Comparison of ENCODE assay signal across 8 cellular contexts in the genomic region with DNA sequence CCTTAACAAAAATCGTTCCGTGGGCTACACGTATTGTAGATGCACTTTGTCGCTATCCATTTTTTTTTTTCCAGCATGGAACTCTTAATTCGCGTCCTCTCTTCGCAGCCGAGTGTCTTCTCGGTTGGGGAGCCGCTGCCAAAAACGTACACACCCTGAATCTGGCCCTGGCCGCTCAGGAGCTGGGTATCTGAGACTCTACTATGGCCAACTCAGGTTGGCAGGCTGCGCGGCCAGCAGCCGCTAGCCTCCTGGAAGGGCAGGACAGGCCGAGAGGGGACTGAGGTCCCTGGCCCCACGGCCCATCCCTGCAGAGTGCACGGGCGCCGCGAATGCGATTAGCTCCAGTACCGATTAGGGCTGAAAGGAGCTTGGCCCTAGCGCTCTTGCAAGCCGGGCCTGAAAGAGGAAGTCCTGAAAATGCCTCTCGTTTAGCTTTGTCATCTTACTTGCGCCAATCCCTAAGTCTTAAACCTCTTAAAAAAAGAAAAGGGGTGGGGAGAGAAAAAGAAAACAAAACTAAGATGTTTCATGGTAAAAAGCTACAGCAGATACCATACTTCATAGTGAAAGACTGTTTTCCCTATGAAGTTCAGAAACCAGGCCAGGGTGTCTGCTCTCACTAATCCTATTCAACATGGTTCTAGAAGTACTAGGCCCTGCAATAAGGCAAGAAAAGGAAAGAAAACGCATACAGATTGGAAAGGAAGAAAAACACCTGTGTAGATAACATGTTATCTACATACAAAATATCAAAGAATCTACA.
DNase-seq lines count a peak whose midpoint lies in the region; ATAC-seq and TF ChIP-seq lines count a peak whose summit lies in the region.

No MANE protein-coding gene starts in this region.

- intact Hi-C loops in CD14-positive monocyte (cut with micrococcal nuclease) = loop anchor here in 1 of 2 donors (5.0 kb wide), 2 partner anchors 111 to 124 kb away; no protein-coding TSS in a partner anchor
- intact Hi-C loops in left lung (cut with DNase I) = no loop called here

- peaks cover 15 to 17% of the 10 kb centered on the region in 2 donors for H3K36me3 Mint-ChIP-seq in CD14-positive monocyte

- peak; percentile 82 for DNase-seq in CD14-positive monocyte (ENCODE audit: low spot score)
- DNase-seq in activated CD4-positive, CD25-positive, alpha-beta regulatory T cell (lab: John Stamatoyannopoulos, UW) = peak; percentile 11 to 26 (median 19)
- peak; percentile 69 for DNase-seq in cerebellar cortex (ENCODE audit: low spot score)
- peak; percentile 80 to 93 for DNase-seq in left lung
- DNase-seq in stimulated activated CD4-positive, alpha-beta T cell treated with anti-CD3 and anti-CD28 coated beads, Interleukin-4, amount 100 ng/mL, for 48 hours (ENCODE audit: low read depth in 2 of 2) = peak; percentile 25 to 30
- DNase-seq in mesenteric fat pad (ENCODE audit: low spot score) = no peak

- ATAC-seq in GM19372 (IDR thresholded peaks at IDR 0.05; ENCODE audit: low read depth, unreplicated experiment) (peak; percentile 38), HG03469 (IDR thresholded peaks at IDR 0.05; ENCODE audit: unreplicated experiment) (peak; percentile 45), left lung (peak; percentile 68)

- H3K27me3 ChIP-seq in left lung = no peaks in the 10 kb centered on the region

- H3K4me1 Mint-ChIP-seq in CD14-positive monocyte = peaks cover 22% of the 10 kb centered on the region

- no peaks in the 10 kb centered on the region for H3K27me3 Mint-ChIP-seq in CD14-positive monocyte (ENCODE audit: low read depth in 3 of 3)

- peaks cover 0 to 24% of the 10 kb centered on the region in 2 donors for H3K4me1 ChIP-seq in left lung

- H3K9me3 ChIP-seq in left lung = no peaks in the 10 kb centered on the region

- H3K36me3 ChIP-seq in left lung = no peaks in the 10 kb centered on the region

- H3K27ac Mint-ChIP-seq in CD14-positive monocyte = peak overlapping the region; percentile 95 to 100 (median 99)

- H3K4me3 Mint-ChIP-seq in CD14-positive monocyte = peak overlapping the region; percentile 92 to 98

- no peak for TF ChIP-seq CTCF in CD14-positive monocyte (IDR thresholded peaks at IDR 0.05)
- no peak for TF ChIP-seq CTCF in left lung (IDR thresholded peaks at IDR 0.05)

- H3K4me3 ChIP-seq in left lung = peak overlapping the region; percentile 31 to 59

- H3K27ac ChIP-seq in left lung = peak overlapping the region; percentile 90 to 94

- H3K9me3 Mint-ChIP-seq in CD14-positive monocyte = peaks cover 0 to 3% (median 0%) of the 10 kb centered on the region in 7 donors
